ENCODE assay signal across 13 cellular contexts in the genomic region with DNA sequence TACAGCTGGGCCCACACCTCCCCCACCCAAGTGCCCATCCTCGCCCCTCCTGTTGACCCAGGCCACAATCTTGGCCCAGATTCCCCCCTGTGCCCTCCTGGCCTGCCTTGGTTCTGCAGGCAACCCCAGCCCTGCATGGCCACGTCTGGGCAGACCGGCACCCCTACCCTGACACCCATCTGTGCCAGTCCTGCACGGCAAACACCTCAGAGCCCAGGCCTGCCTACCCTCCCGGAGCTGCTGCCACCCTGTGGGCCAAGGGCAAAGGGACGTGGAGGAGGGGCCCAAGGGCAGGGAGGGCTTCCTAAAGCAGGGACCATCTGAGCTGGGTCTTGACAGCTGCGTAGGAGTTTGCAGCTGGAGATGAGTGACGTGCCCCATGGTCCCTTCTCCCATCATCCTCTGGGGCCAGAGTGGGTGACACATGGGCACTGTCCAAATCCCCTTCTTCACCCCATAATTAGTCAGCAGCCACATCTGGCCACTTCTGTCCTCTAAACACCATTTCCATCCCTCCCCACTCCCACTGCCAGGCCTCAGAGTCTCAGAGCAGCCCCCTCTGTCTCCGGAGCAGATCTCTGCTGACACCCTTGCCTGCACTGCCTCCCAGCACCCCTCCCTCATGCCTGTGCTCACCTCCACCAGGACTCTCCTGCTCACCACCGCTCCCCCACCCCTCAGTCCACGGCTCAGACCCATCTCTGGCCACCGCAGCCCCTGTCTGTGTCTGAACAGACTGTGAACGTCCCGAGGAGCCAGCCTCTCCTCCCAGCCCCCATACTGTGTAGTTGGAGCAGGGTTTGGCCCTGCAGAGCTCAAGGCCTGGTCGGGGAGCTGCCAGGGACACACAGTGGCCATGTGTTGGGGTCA. TPM values are rescaled to one million over a fixed set of nuclear protein-coding genes. Genes with fewer than 3 reads are reported as not detected.
DNase-seq lines count a peak whose midpoint lies in the region; ATAC-seq and TF ChIP-seq lines count a peak whose summit lies in the region.
"Had no signal": no experiment of that assay in that cellular context is flagged by ENCODE, and none has a peak within 500 bp of the region (broad histone marks: within the 10 kb centered on the region; RNA-seq: fewer than 3 reads in every experiment).

No MANE protein-coding gene starts in this region.

- no peaks in the 10 kb centered on the region for H3K36me3 Mint-ChIP-seq in activated naive CD8-positive, alpha-beta T cell treated with anti-CD3 and anti-CD28 coated beads, Interleukin-2, amount 50 U/mL, for 24 hours (ENCODE audit: low read depth)

- ATAC-seq in heart left ventricle (peak in 3 of 4 donors; percentile 0 to 1 (median 0)), Right ventricle myocardium superior (ENCODE audit: poor library complexity) (no peak), aorta (ENCODE audit: low FRiP score) (peak; percentile 0), HG02571 (IDR thresholded peaks at IDR 0.05; ENCODE audit: unreplicated experiment) (no peak), sciatic nerve (no peak)
- ATAC-seq in activated naive CD8-positive, alpha-beta T cell treated with anti-CD3 and anti-CD28 coated beads, Interleukin-2, amount 50 U/mL, for 24 hours: no peak

- peak in 1 of 12 donors; percentile 5 for TF ChIP-seq CTCF in heart left ventricle (IDR thresholded peaks at IDR 0.05)

- intact Hi-C loops in heart left ventricle (cut with DNase I) (loop anchor here in 7 of 10 donors (2.0 to 10.0 kb wide), 6 partner anchors 37 to 520 kb away; no protein-coding TSS in a partner anchor), Right ventricle myocardium superior (cut with DNase I) (loop anchor here (5.0 kb wide), 1 partner anchor 37 kb away; no protein-coding TSS in a partner anchor), aorta (cut with DNase I) (loop anchor here in 1 of 2 donors (5.0 kb wide), 1 partner anchor 37 kb away; no protein-coding TSS in a partner anchor), sciatic nerve (cut with DNase I) (loop anchor here (2.0 to 5.0 kb wide), 2 partner anchors 108 to 1397 kb away; no protein-coding TSS in a partner anchor)

- H3K36me3 ChIP-seq in heart left ventricle (peaks cover 0 to 42% (median 34%) of the 10 kb centered on the region in 9 donors), aorta (ENCODE audit: control insufficient read depth in 1 of 2, insufficient read depth in 2 of 2, low read length in 1 of 2) (no peaks in the 10 kb centered on the region)

- DNase-seq in heart left ventricle (no peak), Right ventricle myocardium superior (no peak), caudate nucleus (lab: John Stamatoyannopoulos, UW) (no peak), myocyte (ENCODE audit: low read depth) (peak; percentile 55), aorta (no peak), sciatic nerve (ENCODE audit: low spot score) (no peak)
- no peak for DNase-seq in activated naive CD8-positive, alpha-beta T cell treated with anti-CD3 and anti-CD28 coated beads, Interleukin-2, amount 50 U/mL, for 24 hours
- DNase-seq: amniotic stem cell, GOT3, nephron progenitor cell had no signal

- H3K27ac ChIP-seq in heart left ventricle: peak overlapping the region in 11 of 12 donors; percentile 72 to 86 (median 83)
- peak overlapping the region; percentile 30 for H3K27ac ChIP-seq in caudate nucleus (ENCODE audit: low read depth, low read length)
- peak overlapping the region in 1 of 2 donors; percentile 20 for H3K27ac ChIP-seq in aorta (ENCODE audit: low read depth in 1 of 2, low read length in 2 of 2)
- H3K27ac ChIP-seq: VCaP had no signal

- no peaks in the 10 kb centered on the region for H3K9me3 Mint-ChIP-seq in activated naive CD8-positive, alpha-beta T cell treated with anti-CD3 and anti-CD28 coated beads, Interleukin-2, amount 50 U/mL, for 24 hours
- H3K9me3 Mint-ChIP-seq: nephron progenitor cell had no signal

- no peak overlapping the region for H3K4me3 Mint-ChIP-seq in activated naive CD8-positive, alpha-beta T cell treated with anti-CD3 and anti-CD28 coated beads, Interleukin-2, amount 50 U/mL, for 24 hours
- H3K4me3 Mint-ChIP-seq: B cell, nephron progenitor cell had no signal

- no peaks in the 10 kb centered on the region for H3K4me1 Mint-ChIP-seq in activated naive CD8-positive, alpha-beta T cell treated with anti-CD3 and anti-CD28 coated beads, Interleukin-2, amount 50 U/mL, for 24 hours
- H3K4me1 Mint-ChIP-seq: B cell had no signal

- no peak for TF ChIP-seq POLR2A in heart left ventricle (IDR thresholded peaks at IDR 0.05)

- no peak overlapping the region for H3K27ac Mint-ChIP-seq in activated naive CD8-positive, alpha-beta T cell treated with anti-CD3 and anti-CD28 coated beads, Interleukin-2, amount 50 U/mL, for 24 hours
- H3K27ac Mint-ChIP-seq: B cell, nephron progenitor cell had no signal

- H3K4me3 ChIP-seq in heart left ventricle (no peak overlapping the region), aorta (ENCODE audit: low read length in 2 of 2) (no peak overlapping the region)

- WGBS in heart left ventricle, 4 donors: 47 to 54% (median 49%) methylated on average over 11 to 15 of the region's 15 CpGs
- WGBS in aorta, 2 donors: 28 to 34% methylated on average over 15 of the region's 15 CpGs

- peaks cover 33 to 77% (median 65%) of the 10 kb centered on the region in 12 donors for H3K4me1 ChIP-seq in heart left ventricle
- no peaks in the 10 kb centered on the region for H3K4me1 ChIP-seq in aorta (ENCODE audit: control insufficient read depth in 1 of 2, insufficient read depth in 2 of 2, low read length in 2 of 2)

- H3K9me3 ChIP-seq in heart left ventricle (no peaks in the 10 kb centered on the region), aorta (ENCODE audit: control insufficient read depth, low read length) (no peaks in the 10 kb centered on the region)

- H3K27me3 Mint-ChIP-seq in activated naive CD8-positive, alpha-beta T cell treated with anti-CD3 and anti-CD28 coated beads, Interleukin-2, amount 50 U/mL, for 24 hours: no peaks in the 10 kb centered on the region
- H3K27me3 Mint-ChIP-seq: B cell had no signal

- no peaks in the 10 kb centered on the region for H3K27me3 ChIP-seq in heart left ventricle
- no peaks in the 10 kb centered on the region for H3K27me3 ChIP-seq in aorta (ENCODE audit: control insufficient read depth in 1 of 2, insufficient read depth in 2 of 2, low read length in 1 of 2)

RNA-seq across cellular contexts. Expression of gene PPARA, which starts 35.6 kb away (rescaled TPM):
- total RNA-seq in heart left ventricle (10 to 100 TPM; 51.0 to 96.4 (median 83.6) TPM), Right ventricle myocardium superior (66.1 TPM), myocyte (17.5 and 26.3 TPM in 2 replicates), aorta (10 to 100 TPM; 29.6 to 32.1 TPM), sciatic nerve (39.2 TPM)
- polyA plus RNA-seq in heart left ventricle (10 to 100 TPM; 21.1 to 60.9 TPM), aorta (1 to 10 TPM; 6.9 to 9.8 TPM)
- polyA plus RNA-seq in myocyte (2012): 7.7 TPM

Comparison
In these comparisons a context has a peak if more than half of its experiments do, and no peak if none do; other contexts are left out.
1. ATAC-seq: peak in heart left ventricle (3 of 4) and aorta (single experiment); none in Right ventricle myocardium superior (single experiment), HG02571 (single experiment), sciatic nerve (single experiment) and activated naive CD8-positive, alpha-beta T cell treated with anti-CD3 and anti-CD28 coated beads, Interleukin-2, amount 50 U/mL, for 24 hours (single experiment).